ENCODE assay signal across 11 cellular contexts in genomic region chr2:223759569-223760430, GRCh38.
A peak's percentile ranks its signal among the peaks of the same experiment; 100 is the strongest.
DNase-seq lines count a peak whose midpoint lies in the region; ATAC-seq, FAIRE-seq and TF ChIP-seq lines count a peak whose summit lies in the region.
"Had no signal": no experiment of that assay in that cellular context is flagged by ENCODE, and none has a peak within 500 bp of the region (broad histone marks: within the 10 kb centered on the region; RNA-seq: fewer than 3 reads in every experiment).

No MANE protein-coding gene starts in this region.

- in situ Hi-C loops in GM12878 (cut with MboI), result no loop called here

- BruUV-seq in GM12878 (replicated peaks; lab: Mats Ljungman, UMichigan), result no TSS peak

- peaks cover 16% of the 10 kb centered on the region for H3K4me1 ChIP-seq in CD4-positive, alpha-beta memory T cell (ENCODE audit: insufficient read depth, low read length)
- H3K4me1 ChIP-seq in Loucy (ENCODE audit: insufficient read depth, low read length, poor library complexity, severe bottlenecking) (peaks cover 30% of the 10 kb centered on the region), GM12878 (ENCODE audit: control insufficient read depth, insufficient read depth, low read length) (peaks cover 27% of the 10 kb centered on the region), MM.1S (ENCODE audit: low read length) (peaks cover 12% of the 10 kb centered on the region)

- no peaks in the 10 kb centered on the region for H3F3A ChIP-seq in Loucy (ENCODE audit: low read depth)
- peaks cover 16% of the 10 kb centered on the region; the same call in 1 of the 2 replicates for H3F3A ChIP-seq in MM.1S (ENCODE audit: insufficient read depth, low read length)

- ATAC-seq in GM12878 (no peak), memory B cell (ENCODE audit: low read depth) (no peak), GM21423 (IDR thresholded peaks at IDR 0.05; ENCODE audit: unreplicated experiment) (no peak)

- no peaks in the 10 kb centered on the region for H3K27me3 ChIP-seq in CD4-positive, alpha-beta memory T cell (ENCODE audit: insufficient read depth, low read length)
- H3K27me3 ChIP-seq in Loucy (ENCODE audit: insufficient read depth, low read length, poor library complexity, severe bottlenecking) (no peaks in the 10 kb centered on the region), GM12878 (replicated peaks in 1 of 2; ENCODE audit: control insufficient read depth in 2 of 2, insufficient read depth in 2 of 2, low read length in 1 of 2) (no peaks in the 10 kb centered on the region), MM.1S (replicated peaks; ENCODE audit: insufficient read depth, low read length) (no peaks in the 10 kb centered on the region)

- DNase-seq in CD4-positive, alpha-beta memory T cell, result peak in 1 of 5 donors; percentile 40
- no peak for DNase-seq in GM12878 (ENCODE audit: low read depth, low spot score)
- no peak for DNase-seq in memory B cell (ENCODE audit: low spot score in 2 of 2)
- no peak for DNase-seq in KG1 (lab: John Stamatoyannopoulos, UW)
- DNase-seq in posterior cingulate gyrus, result no peak
- DNase-seq in MM.1S, result no peak
- DNase-seq: activated CD4-positive, CD25-positive, alpha-beta regulatory T cell; central memory CD4-positive, alpha-beta T cell; DMS79 treated with DMSO at 0.1 percent for 48 hours had no signal

- TF ChIP-seq RAD21 in GM12878 (IDR thresholded peaks at IDR 0.05; ENCODE audit: insufficient read depth, low read depth, low read length), result no peak

- no peak for TF ChIP-seq POLR2A in GM12878 (IDR thresholded peaks at IDR 0.05; ENCODE audit: low read depth, low read length)

- RAD21 ChIA-PET in GM12878 (lab: Charles Lee; ENCODE audit: unreplicated experiment), result interaction anchor here (1.7 kb wide), 1 partner anchor 31 kb away, joined by 8 read pairs; no protein-coding TSS in a partner anchor

- SMC1A ChIA-PET in GM12878 (lab: Charles Lee; ENCODE audit: uncharacterized antibody, unreplicated experiment), result interaction anchor here (0.6 to 1.3 kb wide), 2 partner anchors 23 to 44 kb away, joined by 3 to 4 read pairs; no protein-coding TSS in a partner anchor

- no peaks in the 10 kb centered on the region for H4K20me1 ChIP-seq in Loucy (ENCODE audit: insufficient read depth, low read length, poor library complexity, severe bottlenecking)
- 0 out of 2 replicates have a peak, but pooled peaks cover 2% of the 10 kb centered on the region for H4K20me1 ChIP-seq in GM12878 (ENCODE audit: control insufficient read depth, insufficient read depth)
- no peaks in the 10 kb centered on the region for H4K20me1 ChIP-seq in MM.1S (ENCODE audit: insufficient read depth, low read length)

- no peaks in the 10 kb centered on the region for H3K9me3 Mint-ChIP-seq in CD4-positive, alpha-beta memory T cell
- no peaks in the 10 kb centered on the region for H3K9me3 Mint-ChIP-seq in memory B cell

- peak overlapping the region in 6 of 7 donors; percentile 22 to 90 (median 50) for H3K27ac Mint-ChIP-seq in CD4-positive, alpha-beta memory T cell
- peak overlapping the region; percentile 78 for H3K27ac Mint-ChIP-seq in memory B cell

- peak overlapping the region; percentile 37 for H3K27ac ChIP-seq in CD4-positive, alpha-beta memory T cell (ENCODE audit: low read depth, low read length)
- H3K27ac ChIP-seq in GM12878 (ENCODE audit: control insufficient read depth, insufficient read depth) (peak overlapping the region; percentile 4; the same call in 1 of the 2 replicates), MM.1S (ENCODE audit: low read length) (no peak overlapping the region)

- H3K4me1 Mint-ChIP-seq in CD4-positive, alpha-beta memory T cell, result peaks cover 8 to 32% (median 15%) of the 10 kb centered on the region in 4 donors
- peaks cover 8% of the 10 kb centered on the region for H3K4me1 Mint-ChIP-seq in memory B cell

- H3K9me2 ChIP-seq in Loucy (replicated peaks; ENCODE audit: low read depth, low read length) (no peaks in the 10 kb centered on the region), MM.1S (replicated peaks; ENCODE audit: insufficient read depth, low read length) (no peaks in the 10 kb centered on the region)

- no peaks in the 10 kb centered on the region for H3K9me3 ChIP-seq in CD4-positive, alpha-beta memory T cell (ENCODE audit: control insufficient read depth in 1 of 2, low read length in 2 of 2)
- H3K9me3 ChIP-seq in Loucy (ENCODE audit: insufficient read depth, low read depth, low read length) (no peaks in the 10 kb centered on the region), GM12878 (replicated peaks; ENCODE audit: control insufficient read depth, insufficient read depth, low read length) (no peaks in the 10 kb centered on the region), MM.1S (replicated peaks; ENCODE audit: insufficient read depth, low read length) (no peaks in the 10 kb centered on the region)

- intact Hi-C loops in CD4-positive, alpha-beta memory T cell (cut with micrococcal nuclease), result no loop called here
- intact Hi-C loops in GM12878 (cut with micrococcal nuclease; ENCODE audit: unreplicated experiment), result no loop called here
- intact Hi-C loops in posterior cingulate gyrus (cut with DNase I), result no loop called here

- H3K79me2 ChIP-seq in Loucy (ENCODE audit: insufficient read depth, low read length) (peaks cover 4% of the 10 kb centered on the region; the same call in 1 of the 2 replicates), GM12878 (ENCODE audit: control insufficient read depth, insufficient read depth, low read length) (no peaks in the 10 kb centered on the region), MM.1S (ENCODE audit: low read length) (no peaks in the 10 kb centered on the region)

- H3K4me2 ChIP-seq in Loucy (ENCODE audit: low read depth, low read length, poor library complexity, severe bottlenecking) (peak overlapping the region; percentile 81), GM12878 (ENCODE audit: control insufficient read depth, insufficient read depth) (no peak overlapping the region; the same call in 1 of the 2 replicates), MM.1S (ENCODE audit: low read depth, low read length) (no peak overlapping the region)

- TF ChIP-seq CTCF in Loucy (conservative IDR thresholded peaks at IDR 0.05; ENCODE audit: low read length), result no peak
- no peak for TF ChIP-seq CTCF in GM12878 (IDR thresholded peaks at IDR 0.05 in 2 of 3, conservative IDR thresholded peaks at IDR 0.05 in 1 of 3; ENCODE audit: control insufficient read depth in 2 of 3, extremely low read depth in 1 of 3, insufficient read depth in 1 of 3, low read depth in 3 of 3, low read length in 3 of 3)
- no peak for TF ChIP-seq CTCF in MM.1S (IDR thresholded peaks at IDR 0.05; ENCODE audit: low read length)

- peak overlapping the region in 1 of 8 donors; percentile 41 for H3K4me3 Mint-ChIP-seq in CD4-positive, alpha-beta memory T cell
- no peak overlapping the region for H3K4me3 Mint-ChIP-seq in memory B cell

- POLR2A ChIA-PET in CD4-positive, alpha-beta memory T cell (lab: Charles Lee; ENCODE audit: partially characterized antibody), result no interaction called here
- POLR2A ChIA-PET in GM12878 (lab: Charles Lee), result no interaction called here

- H3K36me3 ChIP-seq in CD4-positive, alpha-beta memory T cell (ENCODE audit: insufficient read depth, low read length), result no peaks in the 10 kb centered on the region
- H3K36me3 ChIP-seq in Loucy (ENCODE audit: insufficient read depth, low read length) (no peaks in the 10 kb centered on the region), GM12878 (ENCODE audit: control insufficient read depth in 2 of 2, insufficient read depth in 2 of 2, low read length in 1 of 2) (no peaks in the 10 kb centered on the region), MM.1S (replicated peaks; ENCODE audit: insufficient read depth, low read length) (no peaks in the 10 kb centered on the region; the same call in 1 of the 2 replicates)

- WGBS in GM12878 (ENCODE audit: insufficient coverage, insufficient replicate concordance, low lambda C conversion rate, missing lambda C conversion rate), result 41% methylated on average over 8 of the region's 8 CpGs

- no peak overlapping the region for H3K4me3 ChIP-seq in CD4-positive, alpha-beta memory T cell (ENCODE audit: low read length in 2 of 2)
- H3K4me3 ChIP-seq in Loucy (ENCODE audit: low read length, poor library complexity, severe bottlenecking) (peak overlapping the region; percentile 61), GM12878 (no peak overlapping the region), MM.1S (ENCODE audit: low read length) (no peak overlapping the region)

- H2AFZ ChIP-seq in Loucy (ENCODE audit: low read length) (peak overlapping the region; percentile 59; the same call in 1 of the 2 replicates), GM12878 (ENCODE audit: control insufficient read depth, low read depth, low read length) (no peak overlapping the region), MM.1S (ENCODE audit: low read length) (no peak overlapping the region)

- TF ChIP-seq EP300 in GM12878 (IDR thresholded peaks at IDR 0.05; ENCODE audit: borderline replicate concordance in 1 of 2, control insufficient read depth in 1 of 2, low read depth in 2 of 2, low read length in 2 of 2), result no peak

- CTCF ChIA-PET in CD4-positive, alpha-beta memory T cell (lab: Charles Lee; ENCODE audit: partially characterized antibody), result interaction anchor here (1.1 to 1.2 kb wide), 2 partner anchors 28 to 32 kb away, joined by 3 read pairs; no protein-coding TSS in a partner anchor
- CTCF ChIA-PET in GM12878 (lab: Yijun Ruan, JAX), result interaction anchor here (3.9 kb wide), 1 partner anchor 38 kb away, joined by 26 read pairs; no protein-coding TSS in a partner anchor

- no peaks in the 10 kb centered on the region for H3K36me3 Mint-ChIP-seq in CD4-positive, alpha-beta memory T cell
- peaks cover 11% of the 10 kb centered on the region for H3K36me3 Mint-ChIP-seq in memory B cell

- no peak for FAIRE-seq in GM12878 (lab: Jason Lieb, UNC)

- peak overlapping the region; percentile 66 for H3K9ac ChIP-seq in Loucy (ENCODE audit: low read depth, low read length, poor library complexity, severe bottlenecking)
- H3K9ac ChIP-seq in GM12878 (ENCODE audit: control insufficient read depth, insufficient read depth, low read length), result no peak overlapping the region
- H3K9ac ChIP-seq in MM.1S (ENCODE audit: low read length), result no peak overlapping the region

- H3K27me3 Mint-ChIP-seq in CD4-positive, alpha-beta memory T cell, result no peaks in the 10 kb centered on the region
- H3K27me3 Mint-ChIP-seq in memory B cell, result no peaks in the 10 kb centered on the region
